Comparison of ENCODE assay signal across 13 cellular contexts in genomic region chr13:103031332-103031873, GRCh38. TPM values are rescaled to one million over a fixed set of nuclear protein-coding genes. Genes with fewer than 3 reads are reported as not detected.
DNase-seq lines count a peak whose midpoint lies in the region; ATAC-seq and TF ChIP-seq lines count a peak whose summit lies in the region.
"Had no signal": no experiment of that assay in that cellular context is flagged by ENCODE, and none has a peak within 500 bp of the region (broad histone marks: within the 10 kb centered on the region; RNA-seq: fewer than 3 reads in every experiment).

No MANE protein-coding gene starts in this region.

- no peaks in the 10 kb centered on the region for H3K27me3 ChIP-seq in ascending aorta
- H3K27me3 ChIP-seq in Peyer's patch: no peaks in the 10 kb centered on the region

- H3K4me3 ChIP-seq in ascending aorta (no peak overlapping the region), Peyer's patch (no peak overlapping the region)

- H3K4me1 ChIP-seq in ascending aorta (no peaks in the 10 kb centered on the region), Peyer's patch (peaks cover 0 to 3% (median 0%) of the 10 kb centered on the region in 4 donors)

- TF ChIP-seq CTCF in ascending aorta (IDR thresholded peaks at IDR 0.05): no peak
- TF ChIP-seq CTCF in Peyer's patch (IDR thresholded peaks at IDR 0.05): no peak

- no peak overlapping the region for H3K27ac ChIP-seq in ascending aorta
- H3K27ac ChIP-seq in Peyer's patch: peak overlapping the region in 1 of 4 donors; percentile 59

- intact Hi-C loops in ascending aorta (cut with DNase I): no loop called here

- DNase-seq in kidney tubule cell (ENCODE audit: low spot score): peak; percentile 63
- DNase-seq in NCI-H526 treated with DMSO at 0.1 percent for 48 hours (lab: John Stamatoyannopoulos, UW): no peak
- DNase-seq in NCI-H1417 (lab: John Stamatoyannopoulos, UW): no peak
- no peak for DNase-seq in ascending aorta (ENCODE audit: low spot score in 2 of 2)
- DNase-seq in Peyer's patch: no peak
- DNase-seq: NCI-H510A treated with DMSO at 0.1 percent for 48 hours, T-cell had no signal

- no peak for TF ChIP-seq POLR2A in Peyer's patch (IDR thresholded peaks at IDR 0.05)

- ATAC-seq in GM18873 (IDR thresholded peaks at IDR 0.05; ENCODE audit: low FRiP score, unreplicated experiment) (peak; percentile 86), GM21723 (IDR thresholded peaks at IDR 0.05; ENCODE audit: unreplicated experiment) (peak; percentile 87), HG03342 (IDR thresholded peaks at IDR 0.05; ENCODE audit: unreplicated experiment) (peak; percentile 92)
- ATAC-seq: T-cell had no signal

- H3K9me3 ChIP-seq in ascending aorta (peaks cover 0 to 4% of the 10 kb centered on the region in 2 donors), Peyer's patch (no peaks in the 10 kb centered on the region)

- H3K36me3 ChIP-seq in ascending aorta: no peaks in the 10 kb centered on the region
- no peaks in the 10 kb centered on the region for H3K36me3 ChIP-seq in Peyer's patch

RNA-seq across cellular contexts. Expression of gene SLC10A2, which starts 34.8 kb away (rescaled TPM):
- total RNA-seq in ascending aorta (not detected), Peyer's patch (100 to 1,000 TPM in 3 of 4 donors, 1 to 10 TPM in 1; 5.0 to 579 (median 421) TPM)
- total RNA-seq: Daoy, myocyte, subcutaneous adipose tissue, T-cell had no signal
